Comparison of ENCODE assay signal across 25 cellular contexts in the genomic region with DNA sequence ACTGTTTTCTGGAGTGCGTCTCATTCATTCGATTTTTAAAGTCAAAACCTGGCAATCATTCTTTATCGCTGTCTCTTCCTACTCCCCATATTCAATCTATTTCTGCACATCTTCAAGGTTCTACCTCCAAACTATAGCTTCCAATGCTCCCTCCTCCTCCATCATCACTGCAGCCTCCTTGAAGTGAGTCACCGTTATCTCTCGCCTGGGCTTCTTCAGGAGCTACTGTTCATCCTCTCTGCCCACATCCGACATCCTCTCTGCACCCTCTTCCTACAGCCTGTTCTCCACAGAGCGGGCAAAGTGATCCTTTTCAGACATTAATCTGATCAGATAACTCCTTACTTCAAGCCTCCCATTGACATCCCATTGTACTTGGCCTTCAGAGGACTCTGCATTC.
A peak's percentile ranks its signal among the peaks of the same experiment; 100 is the strongest.
DNase-seq lines count a peak whose midpoint lies in the region; ATAC-seq lines count a peak whose summit lies in the region.
"Had no signal": no experiment of that assay in that cellular context is flagged by ENCODE, and none has a peak within 500 bp of the region (broad histone marks: within the 10 kb centered on the region; RNA-seq: fewer than 3 reads in every experiment).

No MANE protein-coding gene starts in this region.

- ATAC-seq in GM21717 (IDR thresholded peaks at IDR 0.05; ENCODE audit: unreplicated experiment), result no peak
- ATAC-seq: A549; CD8-positive, alpha-beta T cell had no signal

- DNase-seq in ecto neural progenitor cell (ENCODE audit: low spot score) (peak; percentile 28), putamen (ENCODE audit: low spot score) (peak; percentile 36), HPDE6-E6E7 (ENCODE audit: extremely low spot score) (no peak)
- DNase-seq: 8988T; ACHN; AML-193; BE2C; C1 segment of cervical spinal cord; Caco-2; Calu3; CD4-positive, alpha-beta memory T cell; CD4-positive, alpha-beta T cell; CD4-positive, CD25-positive, alpha-beta regulatory T cell; CD8-positive, alpha-beta memory T cell; CD8-positive, alpha-beta T cell; COR-L47; DMS 273 treated with DMSO at 0.1 percent for 48 hours; DMS153; DMS53; DMS79; DMS79 treated with DMSO at 0.1 percent for 48 hours; DND-41; EL had no signal
